25 cellular contexts compared by ENCODE assay signal in the genomic region with DNA sequence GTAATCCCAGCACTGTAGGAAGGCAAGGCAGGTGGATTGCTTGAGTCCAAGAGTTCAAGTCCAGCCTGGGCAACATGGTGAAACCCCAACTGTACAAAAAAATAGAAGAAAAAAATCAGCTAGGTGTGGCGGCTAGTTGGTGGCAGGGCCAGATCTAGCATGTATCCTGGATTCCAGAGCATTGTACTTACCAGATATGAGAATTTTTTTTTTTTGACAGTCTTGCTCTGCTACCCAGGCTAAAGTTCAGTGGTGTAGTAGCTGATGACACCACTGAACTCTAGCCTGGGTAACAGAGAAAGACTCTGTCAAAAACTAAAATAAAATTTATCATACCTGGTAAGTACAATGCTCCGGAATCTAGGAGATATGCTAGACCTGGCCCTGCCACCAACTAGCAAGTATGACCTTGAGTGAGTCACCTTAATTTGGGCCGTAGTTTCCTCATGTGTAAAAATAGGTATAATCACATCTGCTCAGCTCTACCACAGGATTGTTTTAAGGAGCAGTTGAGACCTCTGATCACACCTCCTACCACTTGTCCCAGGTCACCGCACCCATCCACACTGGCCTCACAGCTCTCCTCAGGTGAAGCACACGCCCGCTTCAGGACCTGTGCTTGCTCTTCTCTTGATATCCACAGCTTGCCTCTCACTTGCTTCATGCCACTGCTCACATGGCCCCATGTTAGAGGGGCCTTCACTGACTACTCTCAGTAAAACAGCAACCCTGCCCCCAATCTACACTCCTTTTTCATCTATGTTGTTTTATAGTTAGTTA.
"Had no signal": no experiment of that assay in that cellular context is flagged by ENCODE, and none has a peak within 500 bp of the region (broad histone marks: within the 10 kb centered on the region; RNA-seq: fewer than 3 reads in every experiment).

No MANE protein-coding gene starts in this region.

- H3K9me3 ChIP-seq: gastrocnemius medialis, lower lobe of right lung, transverse colon had no signal

- DNase-seq: activated B cell treated with CpG ODN at 0.5 μM for 24 hours; activated CD4-positive, alpha-beta T cell treated with anti-CD3 and anti-CD28 coated beads for 36 hours; activated CD8-positive, alpha-beta memory T cell treated with anti-CD3 and anti-CD28 coated beads, Interleukin-2, amount 10 ng/mL, durations not matched to agents 7 days and 5 days; activated CD8-positive, alpha-beta T cell treated with anti-CD3 and anti-CD28 coated beads, Interleukin-2, amount 10 ng/mL, durations not matched to agents 7 days and 5 days; activated naive CD8-positive, alpha-beta T cell treated with anti-CD3 and anti-CD28 coated beads, Interleukin-2, amount 50 U/mL, for 24 hours; activated T-cell treated with anti-CD3 and anti-CD28 coated beads, Interleukin-2, amount 50 U/mL, for 48 hours; effector CD8-positive, alpha-beta T cell; erythroblast; gastrocnemius medialis; glutamatergic neuron; islet precursor cell; left cardiac atrium; lower lobe of right lung; mesenchymal stem cell; natural killer cell; posterior cingulate gyrus; stimulated activated naive CD4-positive, alpha-beta T cell treated with Interleukin-2 at 50 U/mL for 16 hours; SW 1271; T-helper 9 cell; transverse colon had no signal

- H3K27ac Mint-ChIP-seq: activated B cell treated with CpG ODN at 0.5 μM for 24 hours; activated CD4-positive, alpha-beta T cell treated with anti-CD3 and anti-CD28 coated beads for 36 hours; activated CD8-positive, alpha-beta memory T cell treated with anti-CD3 and anti-CD28 coated beads, Interleukin-2, amount 10 ng/mL, durations not matched to agents 7 days and 5 days; activated CD8-positive, alpha-beta T cell treated with anti-CD3 and anti-CD28 coated beads, Interleukin-2, amount 10 ng/mL, durations not matched to agents 7 days and 5 days; activated naive CD4-positive, alpha-beta T cell treated with anti-CD3 and anti-CD28 coated beads, Interleukin-2, amount 50 U/mL, for 24 hours; activated naive CD8-positive, alpha-beta T cell treated with anti-CD3 and anti-CD28 coated beads, Interleukin-2, amount 50 U/mL, for 24 hours; activated T-helper 2 cell treated with anti-CD3 and anti-CD28 coated beads, Interferon-gamma antibody, Interleukin-2, Interleukin-4, amounts not matched to agents 10 μg/mL and 5 μg/mL and 100 μg/mL, durations not matched to agents 14 hours and 24 hours and 36 hours; natural killer cell; T-helper 1 cell treated with Interleukin-12 subunit alpha and Interleukin-12 subunit beta and Interleukin-4 antibody, amounts not matched to agents 30 μg/mL and 1 μg/mL, for 36 hours had no signal

- H3K4me3 ChIP-seq: gastrocnemius medialis, lower lobe of right lung, transverse colon had no signal

- H3K4me3 Mint-ChIP-seq: activated B cell treated with CpG ODN at 0.5 μM for 24 hours; activated CD4-positive, alpha-beta T cell treated with anti-CD3 and anti-CD28 coated beads for 36 hours; activated CD8-positive, alpha-beta memory T cell treated with anti-CD3 and anti-CD28 coated beads, Interleukin-2, amount 10 ng/mL, durations not matched to agents 7 days and 5 days; activated CD8-positive, alpha-beta T cell treated with anti-CD3 and anti-CD28 coated beads, Interleukin-2, amount 10 ng/mL, durations not matched to agents 7 days and 5 days; activated naive CD4-positive, alpha-beta T cell treated with anti-CD3 and anti-CD28 coated beads, Interleukin-2, amount 50 U/mL, for 24 hours; activated naive CD8-positive, alpha-beta T cell treated with anti-CD3 and anti-CD28 coated beads, Interleukin-2, amount 50 U/mL, for 24 hours; central memory CD8-positive, alpha-beta T cell; natural killer cell; T-helper 1 cell treated with Interleukin-12 subunit alpha and Interleukin-12 subunit beta and Interleukin-4 antibody, amounts not matched to agents 30 μg/mL and 1 μg/mL, for 36 hours had no signal

- H3K36me3 ChIP-seq: gastrocnemius medialis, lower lobe of right lung, transverse colon had no signal

- H3K27ac ChIP-seq: gastrocnemius medialis, lower lobe of right lung, transverse colon had no signal

- H3K9me3 Mint-ChIP-seq: activated B cell treated with CpG ODN at 0.5 μM for 24 hours; activated naive CD4-positive, alpha-beta T cell treated with anti-CD3 and anti-CD28 coated beads, Interleukin-2, amount 50 U/mL, for 24 hours; activated naive CD8-positive, alpha-beta T cell treated with anti-CD3 and anti-CD28 coated beads, Interleukin-2, amount 50 U/mL, for 24 hours; activated T-helper 2 cell treated with anti-CD3 and anti-CD28 coated beads, Interferon-gamma antibody, Interleukin-2, Interleukin-4, amounts not matched to agents 10 μg/mL and 5 μg/mL and 100 μg/mL, durations not matched to agents 14 hours and 24 hours and 36 hours; central memory CD8-positive, alpha-beta T cell; natural killer cell; T-helper 1 cell treated with Interleukin-12 subunit alpha and Interleukin-12 subunit beta and Interleukin-4 antibody, amounts not matched to agents 30 μg/mL and 1 μg/mL, for 36 hours had no signal

- H3K27me3 ChIP-seq: gastrocnemius medialis, transverse colon had no signal

- ATAC-seq: activated CD4-positive, alpha-beta T cell treated with anti-CD3 and anti-CD28 coated beads for 36 hours; activated CD8-positive, alpha-beta memory T cell treated with anti-CD3 and anti-CD28 coated beads, Interleukin-2, amount 10 ng/mL, durations not matched to agents 7 days and 5 days; activated CD8-positive, alpha-beta T cell treated with anti-CD3 and anti-CD28 coated beads, Interleukin-2, amount 10 ng/mL, durations not matched to agents 7 days and 5 days; activated naive CD8-positive, alpha-beta T cell treated with anti-CD3 and anti-CD28 coated beads, Interleukin-2, amount 50 U/mL, for 24 hours; gastrocnemius medialis; left cardiac atrium; lower lobe of right lung; natural killer cell; sciatic nerve had no signal

- H3K36me3 Mint-ChIP-seq: activated CD8-positive, alpha-beta memory T cell treated with anti-CD3 and anti-CD28 coated beads, Interleukin-2, amount 10 ng/mL, durations not matched to agents 7 days and 5 days; activated naive CD4-positive, alpha-beta T cell treated with anti-CD3 and anti-CD28 coated beads, Interleukin-2, amount 50 U/mL, for 24 hours; natural killer cell had no signal

- H3K4me1 Mint-ChIP-seq: activated B cell treated with CpG ODN at 0.5 μM for 24 hours; activated CD4-positive, alpha-beta T cell treated with anti-CD3 and anti-CD28 coated beads for 36 hours; activated CD8-positive, alpha-beta memory T cell treated with anti-CD3 and anti-CD28 coated beads, Interleukin-2, amount 10 ng/mL, durations not matched to agents 7 days and 5 days; activated naive CD4-positive, alpha-beta T cell treated with anti-CD3 and anti-CD28 coated beads, Interleukin-2, amount 50 U/mL, for 24 hours; activated naive CD8-positive, alpha-beta T cell treated with anti-CD3 and anti-CD28 coated beads, Interleukin-2, amount 50 U/mL, for 24 hours; central memory CD8-positive, alpha-beta T cell; natural killer cell had no signal

- H3K4me1 ChIP-seq: gastrocnemius medialis had no signal
